In genomic region chr7:151423226-151423625, GRCh38 we compare ENCODE assay signal across 15 cellular contexts. TPM values are rescaled to one million over a fixed set of nuclear protein-coding genes. Genes with fewer than 3 reads are reported as not detected.
DNase-seq lines count a peak whose midpoint lies in the region; ATAC-seq and TF ChIP-seq lines count a peak whose summit lies in the region.
"Had no signal": no experiment of that assay in that cellular context is flagged by ENCODE, and none has a peak within 500 bp of the region (broad histone marks: within the 10 kb centered on the region; RNA-seq: fewer than 3 reads in every experiment).

No MANE protein-coding gene starts in this region.

- WGBS in endodermal cell (ENCODE audit: insufficient coverage in 1 of 2, insufficient read length in 1 of 2), 2 experiments, result 85 to 90% methylated on average over 7 of the region's 7 CpGs

- no peaks in the 10 kb centered on the region for H4K20me1 ChIP-seq in osteoblast (ENCODE audit: insufficient read depth, low read length)

- H3K4me1 ChIP-seq in endodermal cell (ENCODE audit: control insufficient read depth, insufficient read depth, low read length), result peaks cover 26% of the 10 kb centered on the region
- peaks cover 35% of the 10 kb centered on the region for H3K4me1 ChIP-seq in osteoblast (ENCODE audit: insufficient read depth, low read length)
- H3K4me1 ChIP-seq: BE2C had no signal

- H3K27ac ChIP-seq in endodermal cell (ENCODE audit: low read depth, low read length), result no peak overlapping the region
- no peak overlapping the region for H3K27ac ChIP-seq in osteoblast (ENCODE audit: low read depth, low read length)
- H3K27ac ChIP-seq: HL-60 had no signal

- H3K27me3 Mint-ChIP-seq in endodermal cell (ENCODE audit: insufficient read depth) (peaks cover 9% of the 10 kb centered on the region), progenitor cell of endocrine pancreas (no peaks in the 10 kb centered on the region)

- H3K4me1 Mint-ChIP-seq in endodermal cell (peaks cover 51% of the 10 kb centered on the region), progenitor cell of endocrine pancreas (ENCODE audit: low read depth) (peaks cover 15% of the 10 kb centered on the region)

- no peak overlapping the region for H3K4me2 ChIP-seq in osteoblast (ENCODE audit: insufficient read depth, low read length)

- H3K79me2 ChIP-seq in osteoblast (ENCODE audit: insufficient read depth, low read length), result no peaks in the 10 kb centered on the region

- TF ChIP-seq CTCF in endodermal cell (conservative IDR thresholded peaks at IDR 0.05) (no peak), progenitor cell of endocrine pancreas (IDR thresholded peaks at IDR 0.05; ENCODE audit: unreplicated experiment) (no peak), osteoblast (IDR thresholded peaks at IDR 0.05; ENCODE audit: extremely low read depth, low read depth, low read length) (no peak)

- H3K36me3 Mint-ChIP-seq in endodermal cell (ENCODE audit: low read depth), result peaks cover 4% of the 10 kb centered on the region
- peaks cover 6% of the 10 kb centered on the region for H3K36me3 Mint-ChIP-seq in progenitor cell of endocrine pancreas (ENCODE audit: insufficient read depth)
- H3K36me3 Mint-ChIP-seq: CD4-positive, CD25-positive, alpha-beta regulatory T cell had no signal

- H3K27me3 ChIP-seq in endodermal cell (ENCODE audit: control insufficient read depth, insufficient read depth, low read length, poor library complexity, severe bottlenecking) (no peaks in the 10 kb centered on the region), osteoblast (ENCODE audit: insufficient read depth, low read length) (peaks cover 3% of the 10 kb centered on the region)
- H3K27me3 ChIP-seq: BE2C had no signal

- H3K4me3 ChIP-seq in endodermal cell (ENCODE audit: low read length) (no peak overlapping the region), osteoblast (ENCODE audit: insufficient read depth, low read length) (no peak overlapping the region)

- no peak for ATAC-seq in HG03457 (IDR thresholded peaks at IDR 0.05; ENCODE audit: unreplicated experiment)

- H3K9me3 ChIP-seq in endodermal cell (ENCODE audit: control insufficient read depth, low read length) (peaks cover 36% of the 10 kb centered on the region), osteoblast (ENCODE audit: low read depth, low read length) (peaks cover 6% of the 10 kb centered on the region)
- H3K9me3 ChIP-seq: BE2C had no signal

- no peak overlapping the region for H2AFZ ChIP-seq in osteoblast (ENCODE audit: low read length)

- no peak for DNase-seq in endodermal cell
- DNase-seq in myocyte (ENCODE audit: low read depth), result peak; percentile 59
- DNase-seq in progenitor cell of endocrine pancreas (ENCODE audit: low spot score, unreplicated experiment), result no peak
- DNase-seq in osteoblast (ENCODE audit: insufficient read length, low spot score, missing footprints), result no peak
- DNase-seq in iPS-NIHi11 (ENCODE audit: low spot score), result no peak
- DNase-seq: ACHN; BE2C; C1 segment of cervical spinal cord; CD4-positive, CD25-positive, alpha-beta regulatory T cell; CD8-positive, alpha-beta memory T cell; COR-L47; H9 had no signal

- no peaks in the 10 kb centered on the region for H3K36me3 ChIP-seq in endodermal cell (ENCODE audit: control insufficient read depth, insufficient read depth, low read length)
- no peaks in the 10 kb centered on the region for H3K36me3 ChIP-seq in osteoblast (ENCODE audit: insufficient read depth, low read length)
- H3K36me3 ChIP-seq: BE2C had no signal

- peak overlapping the region; percentile 85 for H3K27ac Mint-ChIP-seq in endodermal cell
- H3K27ac Mint-ChIP-seq in progenitor cell of endocrine pancreas, result peak overlapping the region; percentile 37
- H3K27ac Mint-ChIP-seq: CD4-positive, CD25-positive, alpha-beta regulatory T cell; CD8-positive, alpha-beta memory T cell; H9 had no signal

- H3K9ac ChIP-seq in endodermal cell (ENCODE audit: extremely low read depth, low read length, poor library complexity, severe bottlenecking), result no peak overlapping the region

- H3K4me3 Mint-ChIP-seq in endodermal cell (no peak overlapping the region), progenitor cell of endocrine pancreas (ENCODE audit: low read depth) (no peak overlapping the region)
- H3K4me3 Mint-ChIP-seq: CD4-positive, CD25-positive, alpha-beta regulatory T cell; CD8-positive, alpha-beta memory T cell; H9 had no signal

- H3K9me3 Mint-ChIP-seq in endodermal cell, result peaks cover 34% of the 10 kb centered on the region
- H3K9me3 Mint-ChIP-seq in progenitor cell of endocrine pancreas (ENCODE audit: low read depth), result peaks cover 11% of the 10 kb centered on the region

RNA-seq across cellular contexts. Expression of gene WDR86, which starts 13.4 kb away (rescaled TPM):
- 10 to 100 TPM; 83.3 to 94.2 TPM for total RNA-seq in endodermal cell
- polyA plus RNA-seq in endodermal cell (2013, experiment 1 of 2), result 19.3 TPM
- 21.2 TPM for polyA plus RNA-seq in endodermal cell (2013, experiment 2 of 2)
- 0.42 TPM in 1 of 2 replicates, not detected in the other for total RNA-seq in myocyte
- 0.54 TPM for polyA plus RNA-seq in myocyte (2012)
- 80.6 and 82.9 TPM in 2 replicates for total RNA-seq in progenitor cell of endocrine pancreas
- 8.5 and 15.6 TPM in 2 replicates for total RNA-seq in osteoblast
- total RNA-seq: HT1080 had no signal

RNA-seq across cellular contexts. Expression of gene CRYGN, which starts 16.7 kb away (rescaled TPM):
- total RNA-seq in endodermal cell (1 to 10 TPM; 2.3 to 4.4 TPM), myocyte (0.16 TPM in 1 of 2 replicates, not detected in the other), progenitor cell of endocrine pancreas (2.5 and 3.2 TPM in 2 replicates), osteoblast (0.59 and 0.72 TPM in 2 replicates)
- polyA plus RNA-seq in endodermal cell (2013, experiment 1 of 2), result 0.61 TPM
- polyA plus RNA-seq in endodermal cell (2013, experiment 2 of 2), result not detected
- polyA plus RNA-seq in myocyte (2012), result 0.06 TPM
- total RNA-seq: CD8-positive, alpha-beta memory T cell; HT1080 had no signal
